ENCODE assay signal across 23 cellular contexts in the genomic region with DNA sequence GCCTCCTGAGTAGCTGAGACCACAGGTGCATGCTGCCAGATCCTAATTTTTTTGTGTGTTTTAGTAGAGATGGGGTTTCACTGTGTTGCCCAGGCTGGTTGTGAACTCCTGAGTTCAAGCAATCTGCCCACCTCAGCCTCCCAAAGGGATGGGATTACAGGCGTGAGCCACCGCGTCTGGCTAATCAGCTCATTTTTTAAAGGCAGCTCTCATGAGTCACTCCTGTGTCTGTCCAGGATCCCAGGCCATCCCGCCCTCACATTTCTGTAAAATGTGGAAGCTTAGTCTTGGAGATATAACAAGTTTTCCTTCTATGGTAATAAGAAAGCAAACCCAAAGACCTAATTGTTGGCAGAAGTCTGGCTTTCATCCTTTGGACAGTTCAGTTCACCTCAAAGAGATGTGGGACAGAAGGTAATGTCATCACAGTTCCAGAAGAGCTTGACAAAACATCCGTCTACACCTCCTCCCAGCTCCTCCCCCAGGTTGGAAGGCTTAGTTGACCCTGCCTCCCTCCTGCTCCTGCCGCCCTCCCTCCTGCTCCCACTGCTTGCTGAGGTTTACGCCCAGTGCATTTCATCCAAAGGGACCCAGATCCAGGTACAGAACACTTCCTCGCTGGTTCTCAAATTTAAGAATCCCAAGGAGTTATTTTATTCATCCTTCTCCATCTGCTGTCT. TPM values are rescaled to one million over a fixed set of nuclear protein-coding genes. Genes with fewer than 3 reads are reported as not detected.
DNase-seq lines count a peak whose midpoint lies in the region; ATAC-seq, FAIRE-seq and TF ChIP-seq lines count a peak whose summit lies in the region.
"Had no signal": no experiment of that assay in that cellular context is flagged by ENCODE, and none has a peak within 500 bp of the region (broad histone marks: within the 10 kb centered on the region; RNA-seq: fewer than 3 reads in every experiment).

No MANE protein-coding gene starts in this region.

- no peak overlapping the region for H3K27ac Mint-ChIP-seq in astrocyte (ENCODE audit: unreplicated experiment)
- H3K27ac Mint-ChIP-seq: CD4-positive, alpha-beta T cell had no signal

- no peaks in the 10 kb centered on the region for H3K9me3 ChIP-seq in GM23248 (ENCODE audit: low read depth)
- no peaks in the 10 kb centered on the region for H3K9me3 ChIP-seq in astrocyte (ENCODE audit: insufficient read depth, low read depth, low read length)
- H3K9me3 ChIP-seq in trophoblast cell (ENCODE audit: insufficient read depth, low read depth, low read length): peaks cover 2% of the 10 kb centered on the region
- H3K9me3 ChIP-seq: BLaER1 treated with 17β-estradiol and CSF1 and Interleukin-3, amounts not matched to agents 10 nM and 100 nM had no signal

- 35 to 46% methylated on average over 8 of the region's 8 CpGs for WGBS in GM23248 (ENCODE audit: low coverage in 1 of 2, low lambda C conversion rate in 2 of 2, missing lambda C conversion rate in 2 of 2), 2 experiments
- no CpG with 5 or more reads among the region's 8 CpGs for WGBS in trophoblast cell (ENCODE audit: extremely low coverage, insufficient coverage, insufficient read length)

- no peak overlapping the region for H3K4me3 ChIP-seq in GM23248
- H3K4me3 ChIP-seq in astrocyte (ENCODE audit: insufficient read depth, low read depth, low read length): no peak overlapping the region
- H3K4me3 ChIP-seq in trophoblast cell (ENCODE audit: low read depth, low read length): no peak overlapping the region
- H3K4me3 ChIP-seq: BLaER1 treated with 17β-estradiol and CSF1 and Interleukin-3, amounts not matched to agents 10 nM and 100 nM had no signal

- TF ChIP-seq CTCF in astrocyte (IDR thresholded peaks at IDR 0.05; ENCODE audit: insufficient read depth, low read depth, low read length): no peak

- H3K14ac ChIP-seq in trophoblast cell (ENCODE audit: low read length): no peak overlapping the region

- peaks cover 3% of the 10 kb centered on the region for H3K4me1 Mint-ChIP-seq in astrocyte (ENCODE audit: low read depth, unreplicated experiment)

- H3K27me3 ChIP-seq in GM23248 (replicated peaks; ENCODE audit: insufficient read depth) (peaks cover 48% of the 10 kb centered on the region), astrocyte (ENCODE audit: insufficient read depth, low read length) (peaks cover 23% of the 10 kb centered on the region), trophoblast cell (ENCODE audit: insufficient read depth, low read length) (peaks cover under 1% of the 10 kb centered on the region)
- H3K27me3 ChIP-seq: BLaER1 treated with 17β-estradiol and CSF1 and Interleukin-3, amounts not matched to agents 10 nM and 100 nM had no signal

- H3K36me3 ChIP-seq in GM23248 (ENCODE audit: low read depth) (no peaks in the 10 kb centered on the region), astrocyte (ENCODE audit: insufficient read depth, low read length) (no peaks in the 10 kb centered on the region), trophoblast cell (ENCODE audit: control insufficient read depth in 1 of 2, insufficient read depth in 2 of 2, low read length in 2 of 2) (no peaks in the 10 kb centered on the region)
- H3K36me3 ChIP-seq: BLaER1 treated with 17β-estradiol and CSF1 and Interleukin-3, amounts not matched to agents 10 nM and 100 nM had no signal

- no peak overlapping the region for H4K12ac ChIP-seq in trophoblast cell (ENCODE audit: low read depth, low read length)

- H2AK5ac ChIP-seq in trophoblast cell (ENCODE audit: low read length): no peak overlapping the region

- peaks cover 6% of the 10 kb centered on the region for H3K79me1 ChIP-seq in trophoblast cell (ENCODE audit: low read length)

- H3F3A ChIP-seq in GM23248 (ENCODE audit: insufficient read depth): no peaks in the 10 kb centered on the region

- H3K9ac ChIP-seq in GM23248: no peak overlapping the region
- no peak overlapping the region for H3K9ac ChIP-seq in astrocyte (ENCODE audit: low read length)
- no peak overlapping the region for H3K9ac ChIP-seq in trophoblast cell (ENCODE audit: low read length)
- H3K9ac ChIP-seq: BLaER1 treated with 17β-estradiol and CSF1 and Interleukin-3, amounts not matched to agents 10 nM and 100 nM had no signal

- peak overlapping the region; percentile 41 for H3K18ac ChIP-seq in trophoblast cell (ENCODE audit: low read length)

- H2BK5ac ChIP-seq in trophoblast cell (ENCODE audit: low read depth, low read length, poor library complexity): peak overlapping the region; percentile 63

- peak; percentile 13 for DNase-seq in GM23248
- DNase-seq in NCI-H82 (lab: John Stamatoyannopoulos, UW): peak; percentile 89
- DNase-seq in astrocyte (ENCODE audit: low read depth): peak; percentile 6
- DNase-seq in trophoblast cell: no peak
- no peak for DNase-seq in activated CD4-positive, alpha-beta T cell treated with anti-CD3 and anti-CD28 coated beads, Interleukin-2, amount 50 U/mL, for 4 hours
- DNase-seq in NK-92 treated with Interleukin-12 subunit alpha and Interleukin-12 subunit beta, amount 100 ng/mL, for 24 hours (lab: John Stamatoyannopoulos, UW): no peak
- DNase-seq: CD4-positive, alpha-beta T cell; COR-L47; DMS79 treated with DMSO at 0.1 percent for 48 hours; H7; KBM-7; MV-4-11; NCI-H1105; NCI-H1436 treated with DMSO at 0.1 percent for 48 hours; NCI-H187 treated with DMSO at 0.1 percent for 48 hours; NCI-H2107; NCI-H774; SHP77 treated with DMSO at 0.1 percent for 48 hours had no signal

- H3K23ac ChIP-seq in trophoblast cell (ENCODE audit: low read length): no peak overlapping the region

- H4K8ac ChIP-seq in trophoblast cell (ENCODE audit: low read depth, low read length): no peak overlapping the region

- no peak overlapping the region for H3K27ac ChIP-seq in GM23248
- H3K27ac ChIP-seq in astrocyte (ENCODE audit: low read depth, low read length): no peak overlapping the region
- H3K27ac ChIP-seq in trophoblast cell (ENCODE audit: low read depth, low read length): peak overlapping the region; percentile 86
- H3K27ac ChIP-seq: BLaER1 treated with 17β-estradiol and CSF1 and Interleukin-3, amounts not matched to agents 10 nM and 100 nM had no signal

- FAIRE-seq in astrocyte (lab: Jason Lieb, UNC): no peak
- FAIRE-seq: GM12892, GM19239 had no signal

- H3K4me2 ChIP-seq in GM23248 (ENCODE audit: unreplicated experiment): no peak overlapping the region
- no peak overlapping the region for H3K4me2 ChIP-seq in astrocyte (ENCODE audit: low read length)
- no peak overlapping the region for H3K4me2 ChIP-seq in trophoblast cell (ENCODE audit: low read length)
- H3K4me2 ChIP-seq: BLaER1 treated with 17β-estradiol and CSF1 and Interleukin-3, amounts not matched to agents 10 nM and 100 nM had no signal

- no peaks in the 10 kb centered on the region for H3K36me3 Mint-ChIP-seq in astrocyte (ENCODE audit: low read depth, unreplicated experiment)

- no peak overlapping the region for H3K4ac ChIP-seq in trophoblast cell (ENCODE audit: low read depth, low read length)

- peaks cover 65% of the 10 kb centered on the region for H3K27me3 Mint-ChIP-seq in astrocyte (ENCODE audit: low read depth, unreplicated experiment)

- no peaks in the 10 kb centered on the region for H3K9me2 ChIP-seq in GM23248 (ENCODE audit: insufficient read depth)

- in situ Hi-C loops in GM23248 (cut with MboI): no loop called here

- no peak overlapping the region for H2AFZ ChIP-seq in GM23248
- H2AFZ ChIP-seq in astrocyte (ENCODE audit: low read depth, low read length): no peak overlapping the region
- no peak overlapping the region for H2AFZ ChIP-seq in trophoblast cell (ENCODE audit: insufficient read depth, low read length, poor library complexity)

- H2BK12ac ChIP-seq in trophoblast cell (ENCODE audit: low read length): peak overlapping the region; percentile 50

- no peak overlapping the region for H2BK120ac ChIP-seq in trophoblast cell (ENCODE audit: insufficient read depth, low read length, poor library complexity)

- H3K9me3 Mint-ChIP-seq in astrocyte (ENCODE audit: unreplicated experiment): peaks cover 4% of the 10 kb centered on the region
- H3K9me3 Mint-ChIP-seq: CD4-positive, alpha-beta T cell had no signal

- H3K4me1 ChIP-seq in GM23248 (ENCODE audit: insufficient read depth) (no peaks in the 10 kb centered on the region), astrocyte (ENCODE audit: insufficient read depth, low read length) (no peaks in the 10 kb centered on the region), trophoblast cell (ENCODE audit: control insufficient read depth in 1 of 2, insufficient read depth in 2 of 2, low read length in 2 of 2) (peaks cover 6 to 10% of the 10 kb centered on the region in 2 experiments)
- H3K4me1 ChIP-seq: BLaER1 treated with 17β-estradiol and CSF1 and Interleukin-3, amounts not matched to agents 10 nM and 100 nM had no signal

- ATAC-seq in GM18502 (IDR thresholded peaks at IDR 0.05; ENCODE audit: poor library complexity, unreplicated experiment): no peak

- H4K91ac ChIP-seq in trophoblast cell (ENCODE audit: low read depth, low read length): peak overlapping the region; percentile 55

- H3K4me3 Mint-ChIP-seq in astrocyte (ENCODE audit: unreplicated experiment): no peak overlapping the region
- H3K4me3 Mint-ChIP-seq: CD4-positive, alpha-beta T cell had no signal

- no peaks in the 10 kb centered on the region for H3K79me2 ChIP-seq in GM23248 (ENCODE audit: insufficient read depth)
- no peaks in the 10 kb centered on the region for H3K79me2 ChIP-seq in astrocyte (ENCODE audit: insufficient read depth, low read length)
- H3K79me2 ChIP-seq in trophoblast cell (ENCODE audit: control insufficient read depth, insufficient read depth, low read length, poor library complexity): no peaks in the 10 kb centered on the region

- H4K20me1 ChIP-seq in GM23248 (ENCODE audit: insufficient read depth) (no peaks in the 10 kb centered on the region), astrocyte (ENCODE audit: insufficient read depth, low read length) (peaks cover 3% of the 10 kb centered on the region)
- H4K20me1 ChIP-seq: BLaER1 treated with 17β-estradiol and CSF1 and Interleukin-3, amounts not matched to agents 10 nM and 100 nM had no signal

RNA-seq across cellular contexts. Expression of gene DRD2, which starts 6.4 kb away (rescaled TPM):
- not detected in 2 replicates for total RNA-seq in GM23248 (2014; rRNA removed; shearing (Covaris generic))
- polyA plus RNA-seq in GM23248 (2016; fragmentation: Nextera tagmentation; extraction: Ambion mirVana): 0.19 TPM in 1 of 2 replicates, not detected in the other
- 0.14 TPM in 1 of 2 replicates, not detected in the other for total RNA-seq in astrocyte
- polyA plus RNA-seq in trophoblast cell (2013): 10.0 and 10.4 TPM in 2 replicates
- total RNA-seq: A172; CD4-positive, alpha-beta T cell had no signal

Comparison
In these comparisons a context has a peak if more than half of its experiments do, and no peak if none do; other contexts are left out.
1. DNase-seq: peak in GM23248 (single experiment), NCI-H82 (single experiment) and astrocyte (single experiment); none in trophoblast cell (0 of 2), activated CD4-positive, alpha-beta T cell treated with anti-CD3 and anti-CD28 coated beads, Interleukin-2, amount 50 U/mL, for 4 hours (0 of 2) and NK-92 treated with Interleukin-12 subunit alpha and Interleukin-12 subunit beta, amount 100 ng/mL, for 24 hours (single experiment).